ENCODE assay signal across 16 cellular contexts in genomic region chr20:51163996-51164600, GRCh38.
DNase-seq lines count a peak whose midpoint lies in the region; ATAC-seq, FAIRE-seq and TF ChIP-seq lines count a peak whose summit lies in the region.
"Had no signal": no experiment of that assay in that cellular context is flagged by ENCODE, and none has a peak within 500 bp of the region (broad histone marks: within the 10 kb centered on the region; RNA-seq: fewer than 3 reads in every experiment).

No MANE protein-coding gene starts in this region.

- no peak overlapping the region for H2AFZ ChIP-seq in HepG2 (ENCODE audit: low read length)
- no peak overlapping the region for H2AFZ ChIP-seq in K562 (ENCODE audit: low read depth, low read length)
- H2AFZ ChIP-seq: GM23338 had no signal

- BruUV-seq in HepG2 (replicated peaks; lab: Mats Ljungman, UMichigan), result no TSS peak
- BruUV-seq in K562 (replicated peaks; lab: Mats Ljungman, UMichigan), result no TSS peak

- no peaks in the 10 kb centered on the region for H3K4me1 Mint-ChIP-seq in osteocyte (ENCODE audit: unreplicated experiment)
- H3K4me1 Mint-ChIP-seq in CD4-positive, alpha-beta T cell (ENCODE audit: low read depth), result no peaks in the 10 kb centered on the region
- H3K4me1 Mint-ChIP-seq: CD4-positive, CD25-positive, alpha-beta regulatory T cell; GM23338 had no signal

- H3K27me3 ChIP-seq in HepG2 (ENCODE audit: control insufficient read depth in 1 of 2, insufficient read depth in 2 of 2, low read length in 2 of 2), result peaks cover 0 to 41% of the 10 kb centered on the region in 2 experiments; a peak in 2 of 5 replicates
- H3K27me3 ChIP-seq in right lobe of liver, result no peaks in the 10 kb centered on the region
- H3K27me3 ChIP-seq in K562 (ENCODE audit: control insufficient read depth in 2 of 2, insufficient read depth in 2 of 2, low read length in 2 of 2), result peaks cover 10 to 42% of the 10 kb centered on the region in 2 experiments
- H3K27me3 ChIP-seq in body of pancreas, result no peaks in the 10 kb centered on the region
- peaks cover 14% of the 10 kb centered on the region for H3K27me3 ChIP-seq in CD4-positive, alpha-beta T cell (ENCODE audit: control insufficient read depth, insufficient read depth, low read length)

- intact Hi-C loops in HepG2 (cut with micrococcal nuclease; ENCODE audit: unreplicated experiment), result no loop called here
- intact Hi-C loops in right lobe of liver (cut with DNase I), result no loop called here
- intact Hi-C loops in K562 (cut with micrococcal nuclease), result no loop called here
- intact Hi-C loops in body of pancreas (cut with DNase I), result no loop called here
- intact Hi-C loops in CD4-positive, alpha-beta T cell (cut with DNase I, micrococcal nuclease), result no loop called here

- H4K20me1 ChIP-seq in HepG2 (ENCODE audit: insufficient read depth, low read length) (no peaks in the 10 kb centered on the region), K562 (replicated peaks; ENCODE audit: control insufficient read depth, insufficient read depth, low read length) (no peaks in the 10 kb centered on the region; the same call in 1 of the 2 replicates)

- TF ChIP-seq CTCF in HepG2 (CRISPR knock-in tag; IDR thresholded peaks at IDR 0.05), result no peak
- TF ChIP-seq CTCF in right lobe of liver (IDR thresholded peaks at IDR 0.05), result no peak
- TF ChIP-seq CTCF in K562 (IDR thresholded peaks at IDR 0.05 in 2 of 3, conservative IDR thresholded peaks at IDR 0.05 in 1 of 3; ENCODE audit: insufficient read depth in 2 of 3, low read depth in 1 of 3, low read length in 3 of 3), result no peak
- no peak for TF ChIP-seq CTCF in osteocyte (IDR thresholded peaks at IDR 0.05)
- TF ChIP-seq CTCF in body of pancreas (IDR thresholded peaks at IDR 0.05), result no peak
- TF ChIP-seq CTCF in CD4-positive, alpha-beta T cell (IDR thresholded peaks at IDR 0.05), result no peak

- ATAC-seq in HepG2 (no peak), right lobe of liver (no peak), K562 (no peak), body of pancreas (no peak), GM18858 (IDR thresholded peaks at IDR 0.05; ENCODE audit: unreplicated experiment) (no peak)
- no peak for ATAC-seq in CD4-positive, alpha-beta T cell (ENCODE audit: poor library complexity)
- ATAC-seq: GM12878, GM23338 had no signal

- H3K27ac Mint-ChIP-seq in osteocyte (ENCODE audit: unreplicated experiment), result no peak overlapping the region
- no peak overlapping the region for H3K27ac Mint-ChIP-seq in CD4-positive, alpha-beta T cell
- H3K27ac Mint-ChIP-seq: CD4-positive, CD25-positive, alpha-beta regulatory T cell; GM23338 had no signal

- no peak for TF ChIP-seq POLR2A in HepG2 (IDR thresholded peaks at IDR 0.05; ENCODE audit: insufficient read depth in 1 of 2, low read depth in 2 of 2, low read length in 2 of 2)
- TF ChIP-seq POLR2A in right lobe of liver (IDR thresholded peaks at IDR 0.05), result no peak
- TF ChIP-seq POLR2A in K562 (conservative IDR thresholded peaks at IDR 0.05), result no peak
- TF ChIP-seq POLR2A in body of pancreas (IDR thresholded peaks at IDR 0.05), result no peak

- WGBS in HepG2 (ENCODE audit: low lambda C conversion rate), result 53% methylated on average over 13 of the region's 13 CpGs
- WGBS in right lobe of liver (ENCODE audit: insufficient coverage, low coverage, low lambda C conversion rate, missing lambda C conversion rate), result 72% methylated on average over 12 of the region's 13 CpGs
- 0% methylated on average over 13 of the region's 13 CpGs for WGBS in K562 (ENCODE audit: insufficient coverage, low coverage, missing lambda C conversion rate)
- 63 to 68% methylated on average over 11 to 13 of the region's 13 CpGs for WGBS in body of pancreas, 2 donors

- H3K9me1 ChIP-seq in K562 (ENCODE audit: control insufficient read depth, insufficient read depth, low read length), result no peaks in the 10 kb centered on the region

- H3K4me1 ChIP-seq in HepG2 (ENCODE audit: insufficient read depth, low read length) (no peaks in the 10 kb centered on the region), right lobe of liver (no peaks in the 10 kb centered on the region), K562 (replicated peaks in 1 of 2; ENCODE audit: control insufficient read depth in 2 of 2, insufficient read depth in 2 of 2, low read length in 2 of 2) (no peaks in the 10 kb centered on the region), body of pancreas (no peaks in the 10 kb centered on the region)

- H3K4me2 ChIP-seq in HepG2 (ENCODE audit: low read depth, low read length) (no peak overlapping the region), K562 (ENCODE audit: insufficient read depth, low read length) (no peak overlapping the region)
- H3K4me2 ChIP-seq: GM23338 had no signal

- peaks cover 56% of the 10 kb centered on the region for H3K27me3 Mint-ChIP-seq in osteocyte (ENCODE audit: unreplicated experiment)
- H3K27me3 Mint-ChIP-seq in CD4-positive, alpha-beta T cell, result peaks cover 59% of the 10 kb centered on the region

- H3K9me3 Mint-ChIP-seq in osteocyte (ENCODE audit: unreplicated experiment), result peaks cover 2% of the 10 kb centered on the region
- H3K9me3 Mint-ChIP-seq in CD4-positive, alpha-beta T cell, result no peaks in the 10 kb centered on the region
- H3K9me3 Mint-ChIP-seq: GM23338 had no signal

- H3K36me3 ChIP-seq in HepG2 (replicated peaks in 1 of 2; ENCODE audit: control insufficient read depth in 1 of 2, insufficient read depth in 2 of 2, low read length in 2 of 2) (no peaks in the 10 kb centered on the region), right lobe of liver (no peaks in the 10 kb centered on the region), K562 (ENCODE audit: control insufficient read depth, insufficient read depth, low read length) (no peaks in the 10 kb centered on the region), body of pancreas (replicated peaks in 1 of 2; ENCODE audit: insufficient read depth in 1 of 2, low read depth in 2 of 2) (no peaks in the 10 kb centered on the region)

- no peak for FAIRE-seq in HepG2 (lab: Jason Lieb, UNC)
- FAIRE-seq in K562 (lab: Jason Lieb, UNC), result no peak
- FAIRE-seq: GM12878, GM18507 had no signal

- no peak overlapping the region for H3K27ac ChIP-seq in HepG2 (ENCODE audit: extremely low read length, insufficient read depth, low read length)
- no peak overlapping the region for H3K27ac ChIP-seq in right lobe of liver
- no peak overlapping the region for H3K27ac ChIP-seq in K562 (ENCODE audit: extremely low read depth, low read depth, low read length)
- H3K27ac ChIP-seq in body of pancreas, result no peak overlapping the region
- H3K27ac ChIP-seq in CD4-positive, alpha-beta T cell (ENCODE audit: low read depth, low read length), result no peak overlapping the region
- H3K27ac ChIP-seq: 22Rv1, HL-60 had no signal

- TF ChIP-seq EP300 in HepG2 (IDR thresholded peaks at IDR 0.05; ENCODE audit: low read depth in 2 of 2, low read length in 2 of 2), result no peak
- no peak for TF ChIP-seq EP300 in HepG2 (CRISPR knock-in tag; IDR thresholded peaks at IDR 0.05; ENCODE audit: borderline replicate concordance)
- TF ChIP-seq EP300 in K562 (IDR thresholded peaks at IDR 0.05; ENCODE audit: low read length), result no peak

- no peak for TF ChIP-seq RAD21 in HepG2 (CRISPR knock-in tag; IDR thresholded peaks at IDR 0.05)
- TF ChIP-seq RAD21 in K562 (CRISPR knock-in tag; conservative IDR thresholded peaks at IDR 0.05 in 1 of 2, IDR thresholded peaks at IDR 0.05 in 1 of 2), result no peak

- no peak overlapping the region for H3K4me3 Mint-ChIP-seq in osteocyte (ENCODE audit: unreplicated experiment)
- no peak overlapping the region for H3K4me3 Mint-ChIP-seq in CD4-positive, alpha-beta T cell
- H3K4me3 Mint-ChIP-seq: CD4-positive, CD25-positive, alpha-beta regulatory T cell; GM23338 had no signal

- H3K9me3 ChIP-seq in HepG2 (ENCODE audit: low read length), result no peaks in the 10 kb centered on the region
- no peaks in the 10 kb centered on the region for H3K9me3 ChIP-seq in right lobe of liver
- no peaks in the 10 kb centered on the region for H3K9me3 ChIP-seq in K562 (replicated peaks; ENCODE audit: control insufficient read depth, insufficient read depth, low read depth, low read length)
- no peaks in the 10 kb centered on the region for H3K9me3 ChIP-seq in body of pancreas
- H3K9me3 ChIP-seq in CD4-positive, alpha-beta T cell (ENCODE audit: control insufficient read depth, low read length), result no peaks in the 10 kb centered on the region

- H3K9ac ChIP-seq in HepG2 (ENCODE audit: insufficient read depth, low read depth, low read length) (no peak overlapping the region), K562 (ENCODE audit: insufficient read depth in 1 of 2, low read depth in 2 of 2, low read length in 2 of 2) (no peak overlapping the region)

- POLR2A ChIA-PET in HepG2 (lab: Yijun Ruan, JAX) (no interaction called here), K562 (lab: Yijun Ruan, JAX) (interaction anchor here (0.9 to 1.4 kb wide), 2 partner anchors 8 to 32 kb away, joined by 3 read pairs; no protein-coding TSS in a partner anchor)
- POLR2A ChIA-PET in CD4-positive, alpha-beta T cell (lab: Charles Lee), result no interaction called here

- CTCF ChIA-PET in HepG2 (lab: Yijun Ruan, JAX; ENCODE audit: low intra/inter-chr PET ratio, low total read pairs) (no interaction called here), K562 (lab: Yijun Ruan, JAX; ENCODE audit: low intra/inter-chr PET ratio) (no interaction called here)
- CTCF ChIA-PET in CD4-positive, alpha-beta T cell (lab: Charles Lee), result no interaction called here

- H3K36me3 Mint-ChIP-seq in osteocyte (ENCODE audit: unreplicated experiment), result no peaks in the 10 kb centered on the region
- H3K36me3 Mint-ChIP-seq in CD4-positive, alpha-beta T cell (ENCODE audit: low read depth), result no peaks in the 10 kb centered on the region
- H3K36me3 Mint-ChIP-seq: CD4-positive, CD25-positive, alpha-beta regulatory T cell had no signal

- DNase-seq in HepG2 (ENCODE audit: low spot score) (no peak), right lobe of liver (no peak), K562 (ENCODE audit: extremely low read depth in 1 of 4, low spot score in 3 of 4) (no peak), osteocyte (ENCODE audit: extremely low spot score, unreplicated experiment) (peak; percentile 62), body of pancreas (no peak)
- no peak for DNase-seq in CD4-positive, alpha-beta T cell
- DNase-seq: Calu3; CD4-positive, CD25-positive, alpha-beta regulatory T cell; DMS 273 treated with DMSO at 0.1 percent for 48 hours; H7 had no signal

- in situ Hi-C loops in HepG2 (cut with HindIII; ENCODE audit: extremely low pct_ligation_motif_present, low pct_unique_long_range_greater_than_20kb) (no loop called here), K562 (cut with MboI) (no loop called here)

- H3K4me3 ChIP-seq in HepG2 (replicated peaks in 1 of 3; ENCODE audit: insufficient read depth in 1 of 3, low read depth in 2 of 3, low read length in 3 of 3) (no peak overlapping the region), right lobe of liver (no peak overlapping the region), K562 (no peak overlapping the region), body of pancreas (no peak overlapping the region)
- H3K4me3 ChIP-seq: GM12878, GM23338 had no signal

- no peaks in the 10 kb centered on the region for H3K79me2 ChIP-seq in HepG2 (ENCODE audit: insufficient read depth, low read length)
- H3K79me2 ChIP-seq in K562 (ENCODE audit: control insufficient read depth, insufficient read depth, low read length), result no peaks in the 10 kb centered on the region

TF ChIP-seq in HepG2, 621 proteins besides CTCF, POLR2A, EP300 and RAD21 (continues in another document):
- TF ChIP-seq U2AF1 (optimal IDR thresholded peaks at IDR 0.05; ENCODE audit: low read depth, low read length) (no peak), SIX4 (CRISPR knock-in tag; IDR thresholded peaks at IDR 0.05) (no peak)

TF ChIP-seq in K562, 482 proteins besides CTCF, POLR2A, EP300 and RAD21 (continues in another document):
- 0 out of 2 replicates have a peak, but pooled peaks have one; percentile 15 for TF ChIP-seq CEBPB (tag; IDR thresholded peaks at IDR 0.05)

Comparison
In these comparisons a context has a peak if more than half of its experiments do, and no peak if none do; other contexts are left out.
1. Of the 241 proteins assayed by ChIP-seq in both HepG2 and K562: peak only in HepG2: none; only in K562: none; in both: CEBPB; in neither: 240.